Comparison of ENCODE assay signal across 26 cellular contexts in the genomic region with DNA sequence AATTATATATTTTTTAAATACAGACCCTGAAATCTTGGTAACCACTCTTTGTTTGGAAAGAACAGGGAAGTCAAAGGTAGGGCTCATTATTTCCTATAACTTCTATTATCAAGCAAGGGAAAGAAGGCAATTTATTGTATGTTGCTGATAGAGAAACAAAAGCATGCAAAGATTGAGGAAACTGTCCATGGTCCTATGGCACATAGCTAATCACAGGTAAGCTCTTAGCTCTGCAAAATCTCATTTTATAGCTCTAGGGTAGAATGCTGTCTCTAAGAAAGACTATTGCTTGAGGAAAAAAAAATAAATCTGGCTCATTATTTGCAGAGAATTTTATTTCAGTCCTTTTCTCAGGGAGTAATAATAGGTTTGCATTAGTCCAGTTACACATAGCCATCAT.
"Had no signal": no experiment of that assay in that cellular context is flagged by ENCODE, and none has a peak within 500 bp of the region (broad histone marks: within the 10 kb centered on the region; RNA-seq: fewer than 3 reads in every experiment).

No MANE protein-coding gene starts in this region.

- H3K4me3 ChIP-seq: stomach, suprapubic skin, testis, thoracic aorta, thyroid gland, tibial artery, tibial nerve, transverse colon, upper lobe of left lung, upper lobe of right lung, uterus, vagina had no signal

- DNase-seq: stimulated activated CD4-positive, alpha-beta T cell treated with anti-CD3 and anti-CD28 coated beads, Interleukin-2, amount 100 ng/mL, for 48 hours; stimulated activated CD4-positive, alpha-beta T cell treated with anti-CD3 and anti-CD28 coated beads, Interleukin-4, amount 100 ng/mL, for 1 hour; stimulated activated CD4-positive, alpha-beta T cell treated with anti-CD3 and anti-CD28 coated beads, Interleukin-4, amount 100 ng/mL, for 24 hours; stimulated activated CD4-positive, alpha-beta T cell treated with anti-CD3 and anti-CD28 coated beads, Interleukin-4, amount 100 ng/mL, for 4 hours; stimulated activated CD8-positive, alpha-beta memory T cell treated with anti-CD3 and anti-CD28 coated beads, Interleukin-4, amount 100 ng/mL, for 48 hours; stimulated activated naive B cell treated with anti-CD40 and anti-IgM and Interleukin-4, amounts not matched to agents 10 μg/mL and 1 μg/mL and 100 μg/mL, for 72 hours; stimulated activated naive CD4-positive, alpha-beta T cell; stimulated activated naive CD4-positive, alpha-beta T cell treated with Interleukin-2 at 50 U/mL for 16 hours; stimulated activated naive CD8-positive, alpha-beta T cell treated with anti-CD3 and anti-CD28 coated beads, Interleukin-15, amount 100 ng/mL, for 72 hours; stimulated activated naive CD8-positive, alpha-beta T cell treated with anti-CD3 and anti-CD28 coated beads, Interleukin-15, Interleukin-2, amounts not matched to agents 100 U/mL and 50 U/mL, for 24 hours; stomach; substantia nigra; testis; thyroid gland; tibial artery; transverse colon; trophoblast cell; upper lobe of left lung; upper lobe of right lung; uterus had no signal

- H3K27me3 ChIP-seq: testis, thyroid gland, tibial artery, upper lobe of left lung, uterus, vagina had no signal

- H3K4me1 ChIP-seq: stomach, suprapubic skin, testis, thyroid gland, tibial artery, tibial nerve, transverse colon, upper lobe of left lung, upper lobe of right lung, uterus, vagina had no signal

- ATAC-seq: stimulated activated effector memory CD8-positive, alpha-beta T cell treated with anti-CD3 and anti-CD28 coated beads, Interleukin-12 subunit alpha, Interleukin-12 subunit beta, amount 100 ng/mL, for 72 hours; stimulated activated memory B cell treated with anti-CD40 and anti-IgM and Interleukin-4, amounts not matched to agents 10 μg/mL and 1 μg/mL and 100 μg/mL, for 72 hours; stimulated activated naive B cell treated with anti-CD40 and anti-IgM and Interleukin-4, amounts not matched to agents 10 μg/mL and 1 μg/mL and 100 μg/mL, for 72 hours; stimulated activated naive CD8-positive, alpha-beta T cell treated with anti-CD3 and anti-CD28 coated beads, Interleukin-15, amount 100 ng/mL, for 72 hours; stimulated activated naive CD8-positive, alpha-beta T cell treated with anti-CD3 and anti-CD28 coated beads, Interleukin-15, Interleukin-2, amounts not matched to agents 100 U/mL and 50 U/mL, for 24 hours; upper lobe of right lung had no signal

- H3K27ac ChIP-seq: stomach, suprapubic skin, testis, thoracic aorta, thyroid gland, tibial artery, tibial nerve, transverse colon, upper lobe of left lung, upper lobe of right lung, uterus, vagina had no signal

- H3K36me3 ChIP-seq: stomach, suprapubic skin, thoracic aorta, thyroid gland, tibial artery, tibial nerve, transverse colon, upper lobe of left lung, upper lobe of right lung, uterus, vagina had no signal

- H3K9me3 ChIP-seq: stomach, suprapubic skin, testis, thoracic aorta, thyroid gland, tibial artery, tibial nerve, transverse colon, upper lobe of left lung, upper lobe of right lung, uterus, vagina had no signal
